ENCODE assay signal across 8 cellular contexts in genomic region chr9:120713257-120714087, GRCh38. TPM values are rescaled to one million over a fixed set of nuclear protein-coding genes. Genes with fewer than 3 reads are reported as not detected.
DNase-seq lines count a peak whose midpoint lies in the region; ATAC-seq and TF ChIP-seq lines count a peak whose summit lies in the region.

No MANE protein-coding gene starts in this region.

- ATAC-seq in heart left ventricle (no peak), GM19324 (IDR thresholded peaks at IDR 0.05; ENCODE audit: low FRiP score, unreplicated experiment) (no peak)

- H3K27me3 ChIP-seq in MM.1S (replicated peaks; ENCODE audit: insufficient read depth, low read length) (no peaks in the 10 kb centered on the region), heart left ventricle (no peaks in the 10 kb centered on the region)

- intact Hi-C loops in heart left ventricle (cut with DNase I) = loop anchor here in 5 of 10 donors (10.0 kb wide), 2 partner anchors 89 to 161 kb away; partner anchors contain the start of gene PHF19 (in 1 of the 5)

- H3K79me2 ChIP-seq in MM.1S (ENCODE audit: low read length) = peaks cover 37% of the 10 kb centered on the region

- H3K9me3 ChIP-seq in MM.1S (replicated peaks; ENCODE audit: insufficient read depth, low read length) = no peaks in the 10 kb centered on the region
- no peaks in the 10 kb centered on the region for H3K9me3 ChIP-seq in heart left ventricle

- TF ChIP-seq POLR2A in heart left ventricle (IDR thresholded peaks at IDR 0.05) = no peak

- DNase-seq in DMS114 treated with DMSO at 0.1 percent for 48 hours (lab: John Stamatoyannopoulos, UW; ENCODE audit: unreplicated experiment) (peak; percentile 12), MM.1S (peak; percentile 12), activated gamma-delta T cell (lab: John Stamatoyannopoulos, UW) (peak; percentile 31), heart left ventricle (peak in 4 of 5 donors; percentile 32 to 65 (median 38)), retinal pigment epithelial cell (ENCODE audit: low read depth) (no peak), NCI-H1694 treated with DMSO at 0.1 percent for 48 hours (lab: John Stamatoyannopoulos, UW) (no peak)
- DNase-seq in effector CD8-positive, alpha-beta T cell (lab: John Stamatoyannopoulos, UW) = no peak

- peak overlapping the region; percentile 50 for H3K4me2 ChIP-seq in MM.1S (ENCODE audit: low read depth, low read length)

- H3K9me2 ChIP-seq in MM.1S (replicated peaks; ENCODE audit: insufficient read depth, low read length) = no peaks in the 10 kb centered on the region

- 3 to 6% (median 5%) methylated on average over 41 to 50 of the region's 50 CpGs for WGBS in heart left ventricle, 4 donors

- H3K27ac ChIP-seq in MM.1S (ENCODE audit: low read length) = no peak overlapping the region
- H3K27ac ChIP-seq in heart left ventricle = peak overlapping the region in 10 of 12 donors; percentile 54 to 91 (median 72)

- no peaks in the 10 kb centered on the region for H3K36me3 ChIP-seq in MM.1S (replicated peaks; ENCODE audit: insufficient read depth, low read length)
- H3K36me3 ChIP-seq in heart left ventricle = no peaks in the 10 kb centered on the region

- no peak for TF ChIP-seq CTCF in MM.1S (IDR thresholded peaks at IDR 0.05; ENCODE audit: low read length)
- TF ChIP-seq CTCF in heart left ventricle (IDR thresholded peaks at IDR 0.05) = peak in 2 of 12 donors; percentile 4 to 11
- TF ChIP-seq CTCF in retinal pigment epithelial cell (conservative IDR thresholded peaks at IDR 0.05; ENCODE audit: low read depth, low read length) = no peak

- H3F3A ChIP-seq in MM.1S (ENCODE audit: insufficient read depth, low read length) = peaks cover 19% of the 10 kb centered on the region

- H3K4me1 ChIP-seq in MM.1S (ENCODE audit: low read length) (peaks cover 37% of the 10 kb centered on the region), heart left ventricle (peaks cover 0 to 57% (median 24%) of the 10 kb centered on the region in 12 donors)

- peak overlapping the region; percentile 85 for H3K4me3 ChIP-seq in MM.1S (ENCODE audit: low read length)
- H3K4me3 ChIP-seq in heart left ventricle = peak overlapping the region; percentile 68 to 96 (median 78)
- peak overlapping the region; percentile 95 for H3K4me3 ChIP-seq in retinal pigment epithelial cell (ENCODE audit: low read length)

- H4K20me1 ChIP-seq in MM.1S (ENCODE audit: insufficient read depth, low read length) = no peaks in the 10 kb centered on the region

- H3K9ac ChIP-seq in MM.1S (ENCODE audit: low read length) = peak overlapping the region; percentile 70

- peak overlapping the region; percentile 59 for H2AFZ ChIP-seq in MM.1S (ENCODE audit: low read length)

RNA-seq across cellular contexts. Expression of gene MEGF9, which starts 0.8 kb away (rescaled TPM):
- total RNA-seq in heart left ventricle = 10 to 100 TPM in 6 of 9 donors, 1 to 10 TPM in 3; 5.0 to 46.0 (median 13.3) TPM
- 1 to 10 TPM; 2.2 to 5.2 TPM for polyA plus RNA-seq in heart left ventricle

Comparison
In these comparisons a context has a peak if more than half of its experiments do, and no peak if none do; other contexts are left out.
1. DNase-seq: peak in DMS114 treated with DMSO at 0.1 percent for 48 hours (single experiment), MM.1S (single experiment), activated gamma-delta T cell (single experiment) and heart left ventricle (4 of 5); none in retinal pigment epithelial cell (single experiment), effector CD8-positive, alpha-beta T cell (single experiment) and NCI-H1694 treated with DMSO at 0.1 percent for 48 hours (single experiment).
2. Peak in every context shown above with its lines, with median percentiles within 50 percentile points of each other: H3K4me3 ChIP-seq.